ENCODE assay signal across 32 cellular contexts in genomic region chrX:149638860-149639259, GRCh38. TPM values are rescaled to one million over a fixed set of nuclear protein-coding genes. Genes with fewer than 3 reads are reported as not detected.
A peak's percentile ranks its signal among the peaks of the same experiment; 100 is the strongest.
DNase-seq lines count a peak whose midpoint lies in the region; ATAC-seq, FAIRE-seq and TF ChIP-seq lines count a peak whose summit lies in the region.
"Had no signal": no experiment of that assay in that cellular context is flagged by ENCODE, and none has a peak within 500 bp of the region (broad histone marks: within the 10 kb centered on the region; RNA-seq: fewer than 3 reads in every experiment).

No MANE protein-coding gene starts in this region.

- FAIRE-seq in urothelium cell line (lab: Jason Lieb, UNC), result no peak
- FAIRE-seq: D721Med, endometrium, GM12878 had no signal

- TF ChIP-seq CTCF in RWPE1 (conservative IDR thresholded peaks at IDR 0.05; ENCODE audit: low read depth) (no peak), epithelial cell of proximal tubule (conservative IDR thresholded peaks at IDR 0.05; ENCODE audit: low read depth, low read length) (no peak)

- peak; percentile 21 for DNase-seq in EL
- peak; percentile 0 for DNase-seq in RWPE1 (ENCODE audit: low spot score)
- peak; percentile 27 for DNase-seq in epithelial cell of proximal tubule (ENCODE audit: low read depth)
- peak; percentile 22 for DNase-seq in urothelium cell line (ENCODE audit: low spot score)
- DNase-seq in mucosa of gallbladder (ENCODE audit: low spot score), result no peak
- no peak for DNase-seq in MV-4-11 (lab: John Stamatoyannopoulos, UW)
- DNase-seq: activated CD4-positive, alpha-beta T cell treated with anti-CD3 and anti-CD28 coated beads for 36 hours; amygdala; caudate nucleus; CD4-positive, alpha-beta memory T cell; dermis blood vessel endothelial cell; H9; NCI-H2107; NCI-H774; nephron progenitor cell; SHP77; stimulated activated CD4-positive, alpha-beta T cell treated with anti-CD3 and anti-CD28 coated beads, Interleukin-15, amount 100 ng/mL, for 24 hours; stimulated activated CD4-positive, alpha-beta T cell treated with anti-CD3 and anti-CD28 coated beads, Interleukin-4, amount 100 ng/mL, for 4 hours; SW 1271; T-helper 9 cell had no signal

- no peak overlapping the region for H3K27ac ChIP-seq in RWPE1
- H3K27ac ChIP-seq: gastroesophageal sphincter, hepatocyte, VCaP had no signal

- H3K4me3 Mint-ChIP-seq in stimulated activated memory B cell treated with anti-CD40 and anti-IgM and Interleukin-4, amounts not matched to agents 10 μg/mL and 1 μg/mL and 100 μg/mL, for 72 hours, result no peak overlapping the region
- H3K4me3 Mint-ChIP-seq: activated CD4-positive, alpha-beta T cell treated with anti-CD3 and anti-CD28 coated beads for 36 hours; activated naive CD4-positive, alpha-beta T cell treated with anti-CD3 and anti-CD28 coated beads, Interleukin-2, amount 50 U/mL, for 24 hours; CD4-positive, alpha-beta memory T cell; H9; IgD-negative memory B cell; nephron progenitor cell had no signal

- H3K27me3 Mint-ChIP-seq in stimulated activated memory B cell treated with anti-CD40 and anti-IgM and Interleukin-4, amounts not matched to agents 10 μg/mL and 1 μg/mL and 100 μg/mL, for 72 hours, result no peaks in the 10 kb centered on the region
- H3K27me3 Mint-ChIP-seq: activated naive CD4-positive, alpha-beta T cell treated with anti-CD3 and anti-CD28 coated beads, Interleukin-2, amount 50 U/mL, for 24 hours had no signal

- H3K9me3 Mint-ChIP-seq in stimulated activated memory B cell treated with anti-CD40 and anti-IgM and Interleukin-4, amounts not matched to agents 10 μg/mL and 1 μg/mL and 100 μg/mL, for 72 hours, result no peaks in the 10 kb centered on the region
- H3K9me3 Mint-ChIP-seq: activated naive CD4-positive, alpha-beta T cell treated with anti-CD3 and anti-CD28 coated beads, Interleukin-2, amount 50 U/mL, for 24 hours; CD4-positive, alpha-beta memory T cell had no signal

- no peaks in the 10 kb centered on the region for H3K36me3 Mint-ChIP-seq in stimulated activated memory B cell treated with anti-CD40 and anti-IgM and Interleukin-4, amounts not matched to agents 10 μg/mL and 1 μg/mL and 100 μg/mL, for 72 hours
- H3K36me3 Mint-ChIP-seq: activated naive CD4-positive, alpha-beta T cell treated with anti-CD3 and anti-CD28 coated beads, Interleukin-2, amount 50 U/mL, for 24 hours; CD4-positive, alpha-beta memory T cell; IgD-negative memory B cell had no signal

- no peak overlapping the region for H3K4me3 ChIP-seq in epithelial cell of proximal tubule (ENCODE audit: low read depth, low read length)
- H3K4me3 ChIP-seq: gastroesophageal sphincter, GM12878, hepatocyte had no signal

- POLR2A ChIA-PET in RWPE1 (lab: Yijun Ruan, JAX; ENCODE audit: low non-redundant PET), result no interaction called here

- CTCF ChIA-PET in RWPE1 (lab: Yijun Ruan, JAX), result no interaction called here

- no peak for ATAC-seq in stimulated activated memory B cell treated with anti-CD40 and anti-IgM and Interleukin-4, amounts not matched to agents 10 μg/mL and 1 μg/mL and 100 μg/mL, for 72 hours
- ATAC-seq: activated CD4-positive, alpha-beta T cell treated with anti-CD3 and anti-CD28 coated beads for 36 hours; gastroesophageal sphincter; GM12878; Panc1 had no signal

- no peak overlapping the region for H3K27ac Mint-ChIP-seq in stimulated activated memory B cell treated with anti-CD40 and anti-IgM and Interleukin-4, amounts not matched to agents 10 μg/mL and 1 μg/mL and 100 μg/mL, for 72 hours
- H3K27ac Mint-ChIP-seq: activated CD4-positive, alpha-beta T cell treated with anti-CD3 and anti-CD28 coated beads for 36 hours; activated naive CD4-positive, alpha-beta T cell treated with anti-CD3 and anti-CD28 coated beads, Interleukin-2, amount 50 U/mL, for 24 hours; CD4-positive, alpha-beta memory T cell; H9; nephron progenitor cell had no signal

- H3K4me1 Mint-ChIP-seq in stimulated activated memory B cell treated with anti-CD40 and anti-IgM and Interleukin-4, amounts not matched to agents 10 μg/mL and 1 μg/mL and 100 μg/mL, for 72 hours, result no peaks in the 10 kb centered on the region
- H3K4me1 Mint-ChIP-seq: H9, IgD-negative memory B cell had no signal

RNA-seq across cellular contexts. Expression of gene TMEM185A, which starts 7.3 kb away (rescaled TPM):
- total RNA-seq in epithelial cell of proximal tubule, result 11.0 and 15.6 TPM in 2 replicates
- 20.3 TPM for total RNA-seq in mucosa of gallbladder

RNA-seq across cellular contexts. Expression of gene HSFX2, which starts 43.7 kb away (rescaled TPM):
- total RNA-seq in epithelial cell of proximal tubule (not detected in 2 replicates), mucosa of gallbladder (0.83 TPM)
- total RNA-seq: activated CD4-positive, alpha-beta T cell treated with anti-CD3 and anti-CD28 coated beads for 36 hours; dermis blood vessel endothelial cell; gastroesophageal sphincter; H9; hepatocyte had no signal

RNA-seq across cellular contexts. Expression of gene MAGEA9B, which starts 51.6 kb away (rescaled TPM):
- total RNA-seq in epithelial cell of proximal tubule (not detected in 2 replicates), mucosa of gallbladder (not detected)
- total RNA-seq: activated CD4-positive, alpha-beta T cell treated with anti-CD3 and anti-CD28 coated beads for 36 hours; CD4-positive, alpha-beta memory T cell; dermis blood vessel endothelial cell; gastroesophageal sphincter; GM12878; H9; osteoblast; subcutaneous adipose tissue had no signal

Comparison
In these comparisons a context has a peak if more than half of its experiments do, and no peak if none do; other contexts are left out.
1. DNase-seq: peak in EL (single experiment), RWPE1 (single experiment), epithelial cell of proximal tubule (single experiment) and urothelium cell line (single experiment); none in mucosa of gallbladder (single experiment) and MV-4-11 (single experiment).